1 cellular context compared by ENCODE assay signal in the genomic region with DNA sequence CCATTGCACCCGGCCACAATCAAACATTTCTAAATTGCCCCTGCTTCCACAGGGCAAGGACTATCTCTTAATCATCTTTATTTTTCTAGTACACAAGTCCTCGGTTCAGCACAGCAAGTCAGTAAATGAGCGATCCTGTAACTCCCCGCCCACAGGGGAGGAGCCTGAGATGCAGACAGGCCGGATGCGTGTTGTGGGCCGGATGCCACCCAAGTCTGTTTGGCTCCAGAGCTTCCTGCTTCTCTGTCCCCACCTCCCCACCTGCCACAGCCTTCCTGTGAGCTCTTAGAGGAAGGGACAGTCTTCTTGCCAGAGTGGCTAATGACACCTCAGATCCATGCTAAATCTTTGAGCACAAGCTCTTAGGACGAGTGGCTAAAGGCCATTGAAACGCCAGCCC.
TF ChIP-seq lines count a peak whose summit lies in the region.

No MANE protein-coding gene starts in this region.

TF ChIP-seq in GM23338, 12 proteins besides CTCF, POLR2A, EP300 and RAD21 (continued from another document):
- TF ChIP-seq, protein P1, sequence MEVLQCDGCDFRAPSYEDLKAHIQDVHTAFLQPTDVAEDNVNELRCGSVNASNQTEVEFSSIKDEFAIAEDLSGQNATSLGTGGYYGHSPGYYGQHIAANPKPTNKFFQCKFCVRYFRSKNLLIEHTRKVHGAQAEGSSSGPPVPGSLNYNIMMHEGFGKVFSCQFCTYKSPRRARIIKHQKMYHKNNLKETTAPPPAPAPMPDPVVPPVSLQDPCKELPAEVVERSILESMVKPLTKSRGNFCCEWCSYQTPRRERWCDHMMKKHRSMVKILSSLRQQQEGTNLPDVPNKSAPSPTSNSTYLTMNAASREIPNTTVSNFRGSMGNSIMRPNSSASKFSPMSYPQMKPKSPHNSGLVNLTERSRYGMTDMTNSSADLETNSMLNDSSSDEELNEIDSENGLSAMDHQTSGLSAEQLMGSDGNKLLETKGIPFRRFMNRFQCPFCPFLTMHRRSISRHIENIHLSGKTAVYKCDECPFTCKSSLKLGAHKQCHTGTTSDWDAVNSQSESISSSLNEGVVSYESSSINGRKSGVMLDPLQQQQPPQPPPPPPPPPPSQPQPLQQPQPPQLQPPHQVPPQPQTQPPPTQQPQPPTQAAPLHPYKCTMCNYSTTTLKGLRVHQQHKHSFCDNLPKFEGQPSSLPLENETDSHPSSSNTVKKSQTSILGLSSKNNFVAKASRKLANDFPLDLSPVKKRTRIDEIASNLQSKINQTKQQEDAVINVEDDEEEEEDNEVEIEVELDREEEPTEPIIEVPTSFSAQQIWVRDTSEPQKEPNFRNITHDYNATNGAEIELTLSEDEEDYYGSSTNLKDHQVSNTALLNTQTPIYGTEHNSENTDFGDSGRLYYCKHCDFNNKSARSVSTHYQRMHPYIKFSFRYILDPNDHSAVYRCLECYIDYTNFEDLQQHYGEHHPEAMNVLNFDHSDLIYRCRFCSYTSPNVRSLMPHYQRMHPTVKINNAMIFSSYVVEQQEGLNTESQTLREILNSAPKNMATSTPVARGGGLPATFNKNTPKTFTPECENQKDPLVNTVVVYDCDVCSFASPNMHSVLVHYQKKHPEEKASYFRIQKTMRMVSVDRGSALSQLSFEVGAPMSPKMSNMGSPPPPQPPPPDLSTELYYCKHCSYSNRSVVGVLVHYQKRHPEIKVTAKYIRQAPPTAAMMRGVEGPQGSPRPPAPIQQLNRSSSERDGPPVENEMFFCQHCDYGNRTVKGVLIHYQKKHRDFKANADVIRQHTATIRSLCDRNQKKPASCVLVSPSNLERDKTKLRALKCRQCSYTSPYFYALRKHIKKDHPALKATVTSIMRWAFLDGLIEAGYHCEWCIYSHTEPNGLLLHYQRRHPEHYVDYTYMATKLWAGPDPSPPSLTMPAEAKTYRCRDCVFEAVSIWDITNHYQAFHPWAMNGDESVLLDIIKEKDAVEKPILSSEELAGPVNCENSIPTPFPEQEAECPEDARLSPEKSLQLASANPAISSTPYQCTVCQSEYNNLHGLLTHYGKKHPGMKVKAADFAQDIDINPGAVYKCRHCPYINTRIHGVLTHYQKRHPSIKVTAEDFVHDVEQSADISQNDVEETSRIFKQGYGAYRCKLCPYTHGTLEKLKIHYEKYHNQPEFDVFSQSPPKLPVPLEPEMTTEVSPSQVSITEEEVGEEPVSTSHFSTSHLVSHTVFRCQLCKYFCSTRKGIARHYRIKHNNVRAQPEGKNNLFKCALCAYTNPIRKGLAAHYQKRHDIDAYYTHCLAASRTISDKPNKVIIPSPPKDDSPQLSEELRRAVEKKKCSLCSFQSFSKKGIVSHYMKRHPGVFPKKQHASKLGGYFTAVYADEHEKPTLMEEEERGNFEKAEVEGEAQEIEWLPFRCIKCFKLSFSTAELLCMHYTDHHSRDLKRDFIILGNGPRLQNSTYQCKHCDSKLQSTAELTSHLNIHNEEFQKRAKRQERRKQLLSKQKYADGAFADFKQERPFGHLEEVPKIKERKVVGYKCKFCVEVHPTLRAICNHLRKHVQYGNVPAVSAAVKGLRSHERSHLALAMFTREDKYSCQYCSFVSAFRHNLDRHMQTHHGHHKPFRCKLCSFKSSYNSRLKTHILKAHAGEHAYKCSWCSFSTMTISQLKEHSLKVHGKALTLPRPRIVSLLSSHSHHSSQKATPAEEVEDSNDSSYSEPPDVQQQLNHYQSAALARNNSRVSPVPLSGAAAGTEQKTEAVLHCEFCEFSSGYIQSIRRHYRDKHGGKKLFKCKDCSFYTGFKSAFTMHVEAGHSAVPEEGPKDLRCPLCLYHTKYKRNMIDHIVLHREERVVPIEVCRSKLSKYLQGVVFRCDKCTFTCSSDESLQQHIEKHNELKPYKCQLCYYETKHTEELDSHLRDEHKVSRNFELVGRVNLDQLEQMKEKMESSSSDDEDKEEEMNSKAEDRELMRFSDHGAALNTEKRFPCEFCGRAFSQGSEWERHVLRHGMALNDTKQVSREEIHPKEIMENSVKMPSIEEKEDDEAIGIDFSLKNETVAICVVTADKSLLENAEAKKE (CRISPR knock-in tag; IDR thresholded peaks at IDR 0.05), result no peak
- TF ChIP-seq, protein P2, sequence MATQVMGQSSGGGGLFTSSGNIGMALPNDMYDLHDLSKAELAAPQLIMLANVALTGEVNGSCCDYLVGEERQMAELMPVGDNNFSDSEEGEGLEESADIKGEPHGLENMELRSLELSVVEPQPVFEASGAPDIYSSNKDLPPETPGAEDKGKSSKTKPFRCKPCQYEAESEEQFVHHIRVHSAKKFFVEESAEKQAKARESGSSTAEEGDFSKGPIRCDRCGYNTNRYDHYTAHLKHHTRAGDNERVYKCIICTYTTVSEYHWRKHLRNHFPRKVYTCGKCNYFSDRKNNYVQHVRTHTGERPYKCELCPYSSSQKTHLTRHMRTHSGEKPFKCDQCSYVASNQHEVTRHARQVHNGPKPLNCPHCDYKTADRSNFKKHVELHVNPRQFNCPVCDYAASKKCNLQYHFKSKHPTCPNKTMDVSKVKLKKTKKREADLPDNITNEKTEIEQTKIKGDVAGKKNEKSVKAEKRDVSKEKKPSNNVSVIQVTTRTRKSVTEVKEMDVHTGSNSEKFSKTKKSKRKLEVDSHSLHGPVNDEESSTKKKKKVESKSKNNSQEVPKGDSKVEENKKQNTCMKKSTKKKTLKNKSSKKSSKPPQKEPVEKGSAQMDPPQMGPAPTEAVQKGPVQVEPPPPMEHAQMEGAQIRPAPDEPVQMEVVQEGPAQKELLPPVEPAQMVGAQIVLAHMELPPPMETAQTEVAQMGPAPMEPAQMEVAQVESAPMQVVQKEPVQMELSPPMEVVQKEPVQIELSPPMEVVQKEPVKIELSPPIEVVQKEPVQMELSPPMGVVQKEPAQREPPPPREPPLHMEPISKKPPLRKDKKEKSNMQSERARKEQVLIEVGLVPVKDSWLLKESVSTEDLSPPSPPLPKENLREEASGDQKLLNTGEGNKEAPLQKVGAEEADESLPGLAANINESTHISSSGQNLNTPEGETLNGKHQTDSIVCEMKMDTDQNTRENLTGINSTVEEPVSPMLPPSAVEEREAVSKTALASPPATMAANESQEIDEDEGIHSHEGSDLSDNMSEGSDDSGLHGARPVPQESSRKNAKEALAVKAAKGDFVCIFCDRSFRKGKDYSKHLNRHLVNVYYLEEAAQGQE (IDR thresholded peaks at IDR 0.05; ENCODE audit: unreplicated experiment), result no peak
- TF ChIP-seq EZH2 (IDR thresholded peaks at IDR 0.05; ENCODE audit: low read depth, unreplicated experiment) (no peak), JUNB (IDR thresholded peaks at IDR 0.05; ENCODE audit: unreplicated experiment) (no peak)
